In genomic region chr21:35020902-35021301, GRCh38 we compare ENCODE assay signal across 14 cellular contexts. TPM values are rescaled to one million over a fixed set of nuclear protein-coding genes. Genes with fewer than 3 reads are reported as not detected.
DNase-seq lines count a peak whose midpoint lies in the region; ATAC-seq and TF ChIP-seq lines count a peak whose summit lies in the region.
"Had no signal": no experiment of that assay in that cellular context is flagged by ENCODE, and none has a peak within 500 bp of the region (broad histone marks: within the 10 kb centered on the region; RNA-seq: fewer than 3 reads in every experiment).

No MANE protein-coding gene starts in this region.

- DNase-seq in activated naive CD4-positive, alpha-beta T cell treated with anti-CD3 and anti-CD28 coated beads for 36 hours: peak; percentile 52
- no peak for DNase-seq in activated naive CD4-positive, alpha-beta T cell treated with anti-CD3 and anti-CD28 coated beads, Interleukin-2, amount 10 ng/mL, durations not matched to agents 7 days and 5 days
- peak; percentile 64 for DNase-seq in M059J (ENCODE audit: low read depth)
- DNase-seq in coronary artery (ENCODE audit: low spot score): peak; percentile 14
- no peak for DNase-seq in stimulated activated naive B cell treated with anti-CD40 and anti-IgM and Interleukin-4, amounts not matched to agents 10 μg/mL and 1 μg/mL and 100 μg/mL, for 72 hours
- no peak for DNase-seq in Ammon's horn (ENCODE audit: low spot score)
- DNase-seq: anterior cingulate cortex; effector CD8-positive, alpha-beta T cell; NCI-H1694 treated with DMSO at 0.1 percent for 48 hours; pancreas had no signal

- H3K9me3 Mint-ChIP-seq in activated naive CD4-positive, alpha-beta T cell treated with anti-CD3 and anti-CD28 coated beads for 36 hours: peaks cover 3% of the 10 kb centered on the region
- H3K9me3 Mint-ChIP-seq in activated naive CD4-positive, alpha-beta T cell treated with anti-CD3 and anti-CD28 coated beads, Interleukin-2, amount 10 ng/mL, durations not matched to agents 7 days and 5 days: no peaks in the 10 kb centered on the region
- H3K9me3 Mint-ChIP-seq in stimulated activated naive B cell treated with anti-CD40 and anti-IgM and Interleukin-4, amounts not matched to agents 10 μg/mL and 1 μg/mL and 100 μg/mL, for 72 hours: no peaks in the 10 kb centered on the region

- peaks cover 89% of the 10 kb centered on the region for H3K4me1 Mint-ChIP-seq in activated naive CD4-positive, alpha-beta T cell treated with anti-CD3 and anti-CD28 coated beads for 36 hours (ENCODE audit: low read depth)
- peaks cover 79% of the 10 kb centered on the region for H3K4me1 Mint-ChIP-seq in activated naive CD4-positive, alpha-beta T cell treated with anti-CD3 and anti-CD28 coated beads, Interleukin-2, amount 10 ng/mL, durations not matched to agents 7 days and 5 days
- H3K4me1 Mint-ChIP-seq in stimulated activated naive B cell treated with anti-CD40 and anti-IgM and Interleukin-4, amounts not matched to agents 10 μg/mL and 1 μg/mL and 100 μg/mL, for 72 hours: peaks cover 52 to 92% of the 10 kb centered on the region in 2 donors

- H3K4me3 Mint-ChIP-seq in activated naive CD4-positive, alpha-beta T cell treated with anti-CD3 and anti-CD28 coated beads for 36 hours: no peak overlapping the region
- no peak overlapping the region for H3K4me3 Mint-ChIP-seq in activated naive CD4-positive, alpha-beta T cell treated with anti-CD3 and anti-CD28 coated beads, Interleukin-2, amount 10 ng/mL, durations not matched to agents 7 days and 5 days
- H3K4me3 Mint-ChIP-seq in stimulated activated naive B cell treated with anti-CD40 and anti-IgM and Interleukin-4, amounts not matched to agents 10 μg/mL and 1 μg/mL and 100 μg/mL, for 72 hours: no peak overlapping the region

- H3K4me3 ChIP-seq in coronary artery: no peak overlapping the region
- H3K4me3 ChIP-seq: hepatocyte, pancreas had no signal

- no peaks in the 10 kb centered on the region for H3K27me3 Mint-ChIP-seq in activated naive CD4-positive, alpha-beta T cell treated with anti-CD3 and anti-CD28 coated beads for 36 hours (ENCODE audit: low read depth)
- no peaks in the 10 kb centered on the region for H3K27me3 Mint-ChIP-seq in activated naive CD4-positive, alpha-beta T cell treated with anti-CD3 and anti-CD28 coated beads, Interleukin-2, amount 10 ng/mL, durations not matched to agents 7 days and 5 days
- no peaks in the 10 kb centered on the region for H3K27me3 Mint-ChIP-seq in stimulated activated naive B cell treated with anti-CD40 and anti-IgM and Interleukin-4, amounts not matched to agents 10 μg/mL and 1 μg/mL and 100 μg/mL, for 72 hours

- TF ChIP-seq CTCF in coronary artery (IDR thresholded peaks at IDR 0.05): no peak

- ATAC-seq in stimulated activated naive B cell treated with anti-CD40 and anti-IgM and Interleukin-4, amounts not matched to agents 10 μg/mL and 1 μg/mL and 100 μg/mL, for 72 hours (replicated peaks): peak; percentile 19 to 50
- ATAC-seq in HG03175 (IDR thresholded peaks at IDR 0.05; ENCODE audit: unreplicated experiment): no peak
- ATAC-seq in HG03442 (IDR thresholded peaks at IDR 0.05; ENCODE audit: unreplicated experiment): no peak
- ATAC-seq: pancreas had no signal

- CTCF ChIA-PET in activated naive CD4-positive, alpha-beta T cell treated with anti-CD3 and anti-CD28 coated beads for 36 hours (lab: Charles Lee): interaction anchor here (1.0 to 3.5 kb wide), 7 partner anchors 21 to 74 kb away, joined by 3 to 14 read pairs (median 5); no protein-coding TSS in a partner anchor
- CTCF ChIA-PET in activated naive CD4-positive, alpha-beta T cell treated with anti-CD3 and anti-CD28 coated beads, Interleukin-2, amount 10 ng/mL, durations not matched to agents 7 days and 5 days (lab: Charles Lee): interaction anchor here (1.1 to 2.1 kb wide), 4 partner anchors 9 to 47 kb away, joined by 3 to 9 read pairs (median 4); no protein-coding TSS in a partner anchor

- H3K36me3 Mint-ChIP-seq in activated naive CD4-positive, alpha-beta T cell treated with anti-CD3 and anti-CD28 coated beads for 36 hours (ENCODE audit: low read depth): peaks cover 3% of the 10 kb centered on the region
- H3K36me3 Mint-ChIP-seq in activated naive CD4-positive, alpha-beta T cell treated with anti-CD3 and anti-CD28 coated beads, Interleukin-2, amount 10 ng/mL, durations not matched to agents 7 days and 5 days: peaks cover 55% of the 10 kb centered on the region
- H3K36me3 Mint-ChIP-seq in stimulated activated naive B cell treated with anti-CD40 and anti-IgM and Interleukin-4, amounts not matched to agents 10 μg/mL and 1 μg/mL and 100 μg/mL, for 72 hours: peaks cover 47 to 69% of the 10 kb centered on the region in 2 donors

- no peak overlapping the region for H3K27ac ChIP-seq in coronary artery
- H3K27ac ChIP-seq: C4-2B, hepatocyte, pancreas had no signal

- H3K27ac Mint-ChIP-seq in activated naive CD4-positive, alpha-beta T cell treated with anti-CD3 and anti-CD28 coated beads for 36 hours: peak overlapping the region; percentile 80
- no peak overlapping the region for H3K27ac Mint-ChIP-seq in activated naive CD4-positive, alpha-beta T cell treated with anti-CD3 and anti-CD28 coated beads, Interleukin-2, amount 10 ng/mL, durations not matched to agents 7 days and 5 days
- peak overlapping the region; percentile 81 for H3K27ac Mint-ChIP-seq in stimulated activated naive B cell treated with anti-CD40 and anti-IgM and Interleukin-4, amounts not matched to agents 10 μg/mL and 1 μg/mL and 100 μg/mL, for 72 hours

- intact Hi-C loops in activated naive CD4-positive, alpha-beta T cell treated with anti-CD3 and anti-CD28 coated beads for 36 hours (cut with micrococcal nuclease): loop anchor here (1.0 kb wide), 1 partner anchor 118 kb away; no protein-coding TSS in a partner anchor

RNA-seq across cellular contexts. Expression of gene RUNX1, which starts 28.2 kb away (rescaled TPM):
- 10 to 100 TPM; 36.9 to 41.0 TPM for total RNA-seq in activated naive CD4-positive, alpha-beta T cell treated with anti-CD3 and anti-CD28 coated beads for 36 hours
- 13.8 and 43.1 TPM in 2 replicates for total RNA-seq in M059J (2014; rRNA removed; shearing (Covaris generic))

Comparison
In these comparisons a context has a peak if more than half of its experiments do, and no peak if none do; other contexts are left out.
1. DNase-seq: peak in activated naive CD4-positive, alpha-beta T cell treated with anti-CD3 and anti-CD28 coated beads for 36 hours (single experiment), M059J (single experiment) and coronary artery (single experiment); none in activated naive CD4-positive, alpha-beta T cell treated with anti-CD3 and anti-CD28 coated beads, Interleukin-2, amount 10 ng/mL, durations not matched to agents 7 days and 5 days (single experiment), stimulated activated naive B cell treated with anti-CD40 and anti-IgM and Interleukin-4, amounts not matched to agents 10 μg/mL and 1 μg/mL and 100 μg/mL, for 72 hours (single experiment) and Ammon's horn (single experiment).
2. ATAC-seq: peak in stimulated activated naive B cell treated with anti-CD40 and anti-IgM and Interleukin-4, amounts not matched to agents 10 μg/mL and 1 μg/mL and 100 μg/mL, for 72 hours (2 of 2); none in HG03175 (single experiment) and HG03442 (single experiment).